9 cellular contexts compared by ENCODE assay signal in genomic region chr1:161119379-161120061, GRCh38. TPM values are rescaled to one million over a fixed set of nuclear protein-coding genes. Genes with fewer than 3 reads are reported as not detected.
DNase-seq lines count a peak whose midpoint lies in the region; ATAC-seq and TF ChIP-seq lines count a peak whose summit lies in the region.
"Had no signal": no experiment of that assay in that cellular context is flagged by ENCODE, and none has a peak within 500 bp of the region (broad histone marks: within the 10 kb centered on the region; RNA-seq: fewer than 3 reads in every experiment).

No MANE protein-coding gene starts in this region.

- TF ChIP-seq CTCF in GM23338 (conservative IDR thresholded peaks at IDR 0.05; ENCODE audit: low read depth in 2 of 2) (peak; percentile 44 to 45; a peak in 3 of 4 replicates), fibroblast of mammary gland (conservative IDR thresholded peaks at IDR 0.05; ENCODE audit: control insufficient read depth, insufficient read depth, low read depth, low read length) (peak; percentile 52)

- peaks cover 30% of the 10 kb centered on the region for H3K36me3 ChIP-seq in GM23338 (ENCODE audit: insufficient read depth)
- H3K36me3 ChIP-seq in trophoblast cell (ENCODE audit: control insufficient read depth in 1 of 2, insufficient read depth in 2 of 2, low read length in 2 of 2) = peaks cover 28 to 38% of the 10 kb centered on the region in 2 experiments

- H2BK120ac ChIP-seq in trophoblast cell (ENCODE audit: insufficient read depth, low read length, poor library complexity) = no peak overlapping the region

- H3K9me3 Mint-ChIP-seq in GM23338 = no peaks in the 10 kb centered on the region

- H3K9me3 ChIP-seq in trophoblast cell (ENCODE audit: insufficient read depth, low read depth, low read length) = peaks cover 2% of the 10 kb centered on the region

- DNase-seq in CMK (ENCODE audit: low read depth) = peak; percentile 49
- DNase-seq in GM23338 (ENCODE audit: low spot score) = peak; percentile 90
- DNase-seq in NOMO-1 treated with DMSO at 0.1 percent for 48 hours (lab: John Stamatoyannopoulos, UW; ENCODE audit: unreplicated experiment) = peak; percentile 44
- DNase-seq in activated T-cell treated with anti-CD3 and anti-CD28 coated beads for 24 hours (ENCODE audit: low read depth) = peak; percentile 60
- DNase-seq in fibroblast of mammary gland (ENCODE audit: low read depth) = peak; percentile 86
- DNase-seq in trophoblast cell = peak; percentile 93
- no peak for DNase-seq in NCI-H128 (lab: John Stamatoyannopoulos, UW; ENCODE audit: unreplicated experiment)

- H3K4me2 ChIP-seq in GM23338 (peak overlapping the region; percentile 88), trophoblast cell (ENCODE audit: low read length) (no peak overlapping the region)

- peaks cover 22% of the 10 kb centered on the region for H3K4me1 Mint-ChIP-seq in GM23338

- no peak overlapping the region for H2BK5ac ChIP-seq in trophoblast cell (ENCODE audit: low read depth, low read length, poor library complexity)

- peaks cover 5% of the 10 kb centered on the region for H3K79me1 ChIP-seq in trophoblast cell (ENCODE audit: low read length)

- H3K18ac ChIP-seq in trophoblast cell (ENCODE audit: low read length) = no peak overlapping the region

- peaks cover 41% of the 10 kb centered on the region for H3F3A ChIP-seq in GM23338 (replicated peaks; ENCODE audit: low read depth)

- peaks cover 37% of the 10 kb centered on the region for H3K79me2 ChIP-seq in GM23338 (replicated peaks; ENCODE audit: insufficient read depth)
- peaks cover 10% of the 10 kb centered on the region for H3K79me2 ChIP-seq in trophoblast cell (ENCODE audit: control insufficient read depth, insufficient read depth, low read length, poor library complexity)

- H3K23ac ChIP-seq in trophoblast cell (ENCODE audit: low read length) = no peak overlapping the region

- H3K36me3 Mint-ChIP-seq in GM23338 (ENCODE audit: low read depth) = peaks cover 52% of the 10 kb centered on the region

- H2AK5ac ChIP-seq in trophoblast cell (ENCODE audit: low read length) = no peak overlapping the region

- peak overlapping the region; percentile 96 for H3K4me3 Mint-ChIP-seq in GM23338

- H3K9ac ChIP-seq in trophoblast cell (ENCODE audit: low read length) = no peak overlapping the region

- H3K4me3 ChIP-seq in GM23338 (peak overlapping the region; percentile 98), fibroblast of mammary gland (ENCODE audit: control insufficient read depth, low read depth, low read length) (no peak overlapping the region), trophoblast cell (ENCODE audit: low read depth, low read length) (no peak overlapping the region)

- H3K27ac Mint-ChIP-seq in GM23338 = peak overlapping the region; percentile 96; the same call in 1 of the 2 replicates

- H3K14ac ChIP-seq in trophoblast cell (ENCODE audit: low read length) = no peak overlapping the region

- no peak overlapping the region for H2BK12ac ChIP-seq in trophoblast cell (ENCODE audit: low read length)

- no peak overlapping the region for H4K8ac ChIP-seq in trophoblast cell (ENCODE audit: low read depth, low read length)

- H3K4ac ChIP-seq in trophoblast cell (ENCODE audit: low read depth, low read length) = no peak overlapping the region

- H4K12ac ChIP-seq in trophoblast cell (ENCODE audit: low read depth, low read length) = no peak overlapping the region

- no peak overlapping the region for H2AFZ ChIP-seq in GM23338
- H2AFZ ChIP-seq in trophoblast cell (ENCODE audit: insufficient read depth, low read length, poor library complexity) = no peak overlapping the region

- no peak overlapping the region for H4K91ac ChIP-seq in trophoblast cell (ENCODE audit: low read depth, low read length)

- WGBS in trophoblast cell (ENCODE audit: extremely low coverage, insufficient coverage, insufficient read length) = no CpG with 5 or more reads among the region's 4 CpGs

- ATAC-seq in GM23338 (peak; percentile 63), GM18498 (IDR thresholded peaks at IDR 0.05; ENCODE audit: unreplicated experiment) (no peak)

- H3K4me1 ChIP-seq in GM23338 (ENCODE audit: insufficient read depth) = peaks cover 21% of the 10 kb centered on the region
- H3K4me1 ChIP-seq in trophoblast cell (ENCODE audit: control insufficient read depth in 1 of 2, insufficient read depth in 2 of 2, low read length in 2 of 2) = peaks cover 9 to 11% of the 10 kb centered on the region in 2 experiments

- H3K9me2 ChIP-seq in GM23338 (ENCODE audit: insufficient read depth) = no peaks in the 10 kb centered on the region

- peaks cover 25% of the 10 kb centered on the region for H3K27me3 Mint-ChIP-seq in GM23338 (ENCODE audit: insufficient read depth, low read depth, poor library complexity)

- H3K27ac ChIP-seq in GM23338 (ENCODE audit: low read depth) = 0 out of 2 replicates have a peak overlapping the region, but pooled peaks have one; percentile 98
- peak overlapping the region; percentile 26 for H3K27ac ChIP-seq in trophoblast cell (ENCODE audit: low read depth, low read length)

- peaks cover 31% of the 10 kb centered on the region for H4K20me1 ChIP-seq in GM23338 (replicated peaks; ENCODE audit: insufficient read depth)

- H3K27me3 ChIP-seq in GM23338 (ENCODE audit: insufficient read depth) (no peaks in the 10 kb centered on the region), trophoblast cell (ENCODE audit: insufficient read depth, low read length) (no peaks in the 10 kb centered on the region)

TF ChIP-seq in GM23338, 12 proteins besides CTCF, POLR2A, EP300 and RAD21:
- no peak for TF ChIP-seq POLR2AphosphoS5 (IDR thresholded peaks at IDR 0.05; ENCODE audit: low read depth)
- peak; percentile 76 for TF ChIP-seq CREB1 (CRISPR knock-in tag; IDR thresholded peaks at IDR 0.05; ENCODE audit: low read depth)

RNA-seq across cellular contexts. Expression of gene NIT1, which starts 1.6 kb away (rescaled TPM):
- 29.7 and 35.9 TPM in 2 replicates for total RNA-seq in GM23338 (2014; rRNA removed; shearing (Covaris generic))
- 38.0 and 43.0 TPM in 2 replicates for polyA plus RNA-seq in GM23338 (2016; fragmentation: Nextera tagmentation; extraction: Ambion mirVana)
- polyA plus RNA-seq in trophoblast cell (2013) = 40.6 and 42.0 TPM in 2 replicates

RNA-seq across cellular contexts. Expression of gene PFDN2, which starts 1.7 kb away (rescaled TPM):
- 19.7 and 45.6 TPM in 2 replicates for total RNA-seq in GM23338 (2014; rRNA removed; shearing (Covaris generic))
- polyA plus RNA-seq in GM23338 (2016; fragmentation: Nextera tagmentation; extraction: Ambion mirVana) = 352 and 395 TPM in 2 replicates
- 263 and 270 TPM in 2 replicates for polyA plus RNA-seq in trophoblast cell (2013)

RNA-seq across cellular contexts. Expression of gene DEDD, which starts 12.9 kb away (rescaled TPM):
- total RNA-seq in GM23338 (2014; rRNA removed; shearing (Covaris generic)) = 30.2 and 35.3 TPM in 2 replicates
- 20.7 and 22.8 TPM in 2 replicates for polyA plus RNA-seq in GM23338 (2016; fragmentation: Nextera tagmentation; extraction: Ambion mirVana)
- polyA plus RNA-seq in trophoblast cell (2013) = 25.1 and 25.2 TPM in 2 replicates

RNA-seq across cellular contexts. Expression of gene KLHDC9, which starts 21.4 kb away (rescaled TPM):
- total RNA-seq in GM23338 (2014; rRNA removed; shearing (Covaris generic)) = 5.6 and 6.3 TPM in 2 replicates
- 6.6 and 7.2 TPM in 2 replicates for polyA plus RNA-seq in GM23338 (2016; fragmentation: Nextera tagmentation; extraction: Ambion mirVana)
- 4.0 and 4.5 TPM in 2 replicates for polyA plus RNA-seq in trophoblast cell (2013)
- total RNA-seq: T-helper 2 cell treated with Interferon-gamma antibody and Interleukin-4, amounts not matched to agents 100 ng/mL and 5 ng/mL, for 36 hours had no signal

RNA-seq across cellular contexts. Expression of gene NECTIN4, which starts 30.2 kb away (rescaled TPM):
- total RNA-seq in GM23338 (2014; rRNA removed; shearing (Covaris generic)) = not detected in 2 replicates
- 0.16 and 0.42 TPM in 2 replicates for polyA plus RNA-seq in GM23338 (2016; fragmentation: Nextera tagmentation; extraction: Ambion mirVana)
- 35.8 and 38.6 TPM in 2 replicates for polyA plus RNA-seq in trophoblast cell (2013)
